Comparison of ENCODE assay signal across 1 cellular context in genomic region chr2:133433455-133434451, GRCh38.
TF ChIP-seq lines count a peak whose summit lies in the region.

No MANE protein-coding gene starts in this region.

TF ChIP-seq in IMR-90, 13 proteins besides CTCF, POLR2A, EP300 and RAD21 (continued from another document):
- TF ChIP-seq MXI1 (IDR thresholded peaks at IDR 0.05; ENCODE audit: borderline replicate concordance, low read depth, low read length): no peak
